ENCODE assay signal across 14 cellular contexts in genomic region chr9:131719262-131719908, GRCh38. TPM values are rescaled to one million over a fixed set of nuclear protein-coding genes. Genes with fewer than 3 reads are reported as not detected.
DNase-seq lines count a peak whose midpoint lies in the region; ATAC-seq and TF ChIP-seq lines count a peak whose summit lies in the region.
"Had no signal": no experiment of that assay in that cellular context is flagged by ENCODE, and none has a peak within 500 bp of the region (broad histone marks: within the 10 kb centered on the region; RNA-seq: fewer than 3 reads in every experiment).

No MANE protein-coding gene starts in this region.

- H2AFZ ChIP-seq in MM.1S (ENCODE audit: low read length), result no peak overlapping the region

- no peaks in the 10 kb centered on the region for H3K9me2 ChIP-seq in MM.1S (replicated peaks; ENCODE audit: insufficient read depth, low read length)

- no peak overlapping the region for H3K4me2 ChIP-seq in MM.1S (ENCODE audit: low read depth, low read length)

- peaks cover 39% of the 10 kb centered on the region for H3K4me1 ChIP-seq in MM.1S (ENCODE audit: low read length)

- peak overlapping the region; percentile 43 for H3K27ac Mint-ChIP-seq in activated CD4-positive, alpha-beta T cell treated with anti-CD3 and anti-CD28 coated beads, Interleukin-2, amount 10 ng/mL, durations not matched to agents 24 days and 14 days
- peak overlapping the region in 4 of 5 experiments; percentile 2 to 62 (median 38) for H3K27ac Mint-ChIP-seq in brain

- peaks cover 33% of the 10 kb centered on the region for H3K36me3 Mint-ChIP-seq in activated CD4-positive, alpha-beta T cell treated with anti-CD3 and anti-CD28 coated beads, Interleukin-2, amount 10 ng/mL, durations not matched to agents 24 days and 14 days (ENCODE audit: low read depth)
- H3K36me3 Mint-ChIP-seq in brain, result peaks cover 48% of the 10 kb centered on the region

- DNase-seq in activated CD4-positive, alpha-beta T cell treated with anti-CD3 and anti-CD28 coated beads, Interleukin-2, amount 10 ng/mL, durations not matched to agents 24 days and 14 days, result no peak
- DNase-seq in activated CD4-positive, alpha-beta T cell treated with anti-CD3 and anti-CD28 coated beads, Interleukin-2, amount 50 U/mL, for 1 hour, result no peak
- DNase-seq in MM.1S (no peak), retina (peak; percentile 58)
- DNase-seq: activated effector memory CD4-positive, alpha-beta T cell treated with Interleukin-2 at 50 U/mL for 16 hours; DND-41; left cardiac atrium; NCI-H1694; ovary; stimulated activated CD4-positive, alpha-beta T cell treated with anti-CD3 and anti-CD28 coated beads, Interleukin-2, amount 100 ng/mL, for 48 hours had no signal

- H3K9ac ChIP-seq in MM.1S (ENCODE audit: low read length), result no peak overlapping the region

- intact Hi-C loops in activated CD4-positive, alpha-beta T cell treated with anti-CD3 and anti-CD28 coated beads, Interleukin-2, amount 10 ng/mL, durations not matched to agents 24 days and 14 days (cut with micrococcal nuclease), result no loop called here

- no peaks in the 10 kb centered on the region for H3K27me3 Mint-ChIP-seq in activated CD4-positive, alpha-beta T cell treated with anti-CD3 and anti-CD28 coated beads, Interleukin-2, amount 10 ng/mL, durations not matched to agents 24 days and 14 days
- peaks cover 3% of the 10 kb centered on the region for H3K27me3 Mint-ChIP-seq in brain

- TF ChIP-seq CTCF in MM.1S (IDR thresholded peaks at IDR 0.05; ENCODE audit: low read length) (no peak), brain (conservative IDR thresholded peaks at IDR 0.05) (no peak)

- H3K27ac ChIP-seq in MM.1S (ENCODE audit: low read length), result peak overlapping the region; percentile 77; the same call in 1 of the 2 replicates
- H3K27ac ChIP-seq: ovary had no signal

- no peaks in the 10 kb centered on the region for H4K20me1 ChIP-seq in MM.1S (ENCODE audit: insufficient read depth, low read length)

- H3K9me3 ChIP-seq in MM.1S (replicated peaks; ENCODE audit: insufficient read depth, low read length), result no peaks in the 10 kb centered on the region
- H3K9me3 ChIP-seq: ovary had no signal

- H3K4me1 Mint-ChIP-seq in activated CD4-positive, alpha-beta T cell treated with anti-CD3 and anti-CD28 coated beads, Interleukin-2, amount 10 ng/mL, durations not matched to agents 24 days and 14 days, result peaks cover 58% of the 10 kb centered on the region
- H3K4me1 Mint-ChIP-seq in brain, result peaks cover 22% of the 10 kb centered on the region

- H3K36me3 ChIP-seq in MM.1S (replicated peaks; ENCODE audit: insufficient read depth, low read length), result peaks cover 3% of the 10 kb centered on the region; the same call in 1 of the 2 replicates
- H3K36me3 ChIP-seq: ovary had no signal

- no peak overlapping the region for H3K4me3 Mint-ChIP-seq in activated CD4-positive, alpha-beta T cell treated with anti-CD3 and anti-CD28 coated beads, Interleukin-2, amount 10 ng/mL, durations not matched to agents 24 days and 14 days
- no peak overlapping the region for H3K4me3 Mint-ChIP-seq in brain

- peaks cover 94% of the 10 kb centered on the region for H3K79me2 ChIP-seq in MM.1S (ENCODE audit: low read length)

- ATAC-seq in HG03469 (IDR thresholded peaks at IDR 0.05; ENCODE audit: unreplicated experiment), result no peak
- ATAC-seq in HG03159 (IDR thresholded peaks at IDR 0.05; ENCODE audit: unreplicated experiment), result no peak
- ATAC-seq in HG03439 (IDR thresholded peaks at IDR 0.05; ENCODE audit: unreplicated experiment), result no peak

- no peaks in the 10 kb centered on the region for H3K27me3 ChIP-seq in MM.1S (replicated peaks; ENCODE audit: insufficient read depth, low read length)
- H3K27me3 ChIP-seq: ovary had no signal

- H3K4me3 ChIP-seq in MM.1S (ENCODE audit: low read length), result no peak overlapping the region
- H3K4me3 ChIP-seq: ovary had no signal

- H3F3A ChIP-seq in MM.1S (ENCODE audit: insufficient read depth, low read length), result peaks cover 17% of the 10 kb centered on the region

- no peaks in the 10 kb centered on the region for H3K9me3 Mint-ChIP-seq in activated CD4-positive, alpha-beta T cell treated with anti-CD3 and anti-CD28 coated beads, Interleukin-2, amount 10 ng/mL, durations not matched to agents 24 days and 14 days
- H3K9me3 Mint-ChIP-seq in brain, result no peaks in the 10 kb centered on the region

RNA-seq across cellular contexts. Expression of gene RAPGEF1, which starts 20.5 kb away (rescaled TPM):
- 150 and 153 TPM in 2 replicates for total RNA-seq in activated CD4-positive, alpha-beta T cell treated with anti-CD3 and anti-CD28 coated beads, Interleukin-2, amount 10 ng/mL, durations not matched to agents 24 days and 14 days
- 44.2 TPM for polyA plus RNA-seq in brain (ENCODE audit: insufficient read depth, low read depth, low replicate concordance)
